Comparison of ENCODE assay signal across 14 cellular contexts in genomic region chr15:59222106-59222505, GRCh38. TPM values are rescaled to one million over a fixed set of nuclear protein-coding genes. Genes with fewer than 3 reads are reported as not detected.
DNase-seq lines count a peak whose midpoint lies in the region; ATAC-seq, FAIRE-seq and TF ChIP-seq lines count a peak whose summit lies in the region.
"Had no signal": no experiment of that assay in that cellular context is flagged by ENCODE, and none has a peak within 500 bp of the region (broad histone marks: within the 10 kb centered on the region; RNA-seq: fewer than 3 reads in every experiment).

No MANE protein-coding gene starts in this region.

- no TSS peak for BruUV-seq in GM12878 (replicated peaks; lab: Mats Ljungman, UMichigan)

- H3K27ac ChIP-seq in GM12878 (ENCODE audit: control insufficient read depth, insufficient read depth), result no peak overlapping the region
- H3K27ac ChIP-seq: SK-N-MC had no signal

- ATAC-seq in GM12878 (no peak), HG03097 (IDR thresholded peaks at IDR 0.05; ENCODE audit: low FRiP score, unreplicated experiment) (no peak)

- no peak for TF ChIP-seq RAD21 in GM12878 (IDR thresholded peaks at IDR 0.05; ENCODE audit: insufficient read depth, low read depth, low read length)

- no peak for TF ChIP-seq POLR2A in GM12878 (IDR thresholded peaks at IDR 0.05; ENCODE audit: low read depth, low read length)

- no peaks in the 10 kb centered on the region for H3K27me3 ChIP-seq in GM12878 (replicated peaks in 1 of 2; ENCODE audit: control insufficient read depth in 2 of 2, insufficient read depth in 2 of 2, low read length in 1 of 2)

- H3K4me2 ChIP-seq in GM12878 (ENCODE audit: control insufficient read depth, insufficient read depth), result no peak overlapping the region

- no peak for TF ChIP-seq EP300 in GM12878 (IDR thresholded peaks at IDR 0.05; ENCODE audit: borderline replicate concordance in 1 of 2, control insufficient read depth in 1 of 2, low read depth in 2 of 2, low read length in 2 of 2)

- H3K9me3 Mint-ChIP-seq in activated CD4-positive, alpha-beta memory T cell treated with anti-CD3 and anti-CD28 coated beads, Interleukin-2, amount 10 ng/mL, durations not matched to agents 7 days and 5 days, result no peaks in the 10 kb centered on the region
- H3K9me3 Mint-ChIP-seq: activated naive CD4-positive, alpha-beta T cell treated with anti-CD3 and anti-CD28 coated beads for 36 hours; CD4-positive, alpha-beta T cell; H9 had no signal

- no peaks in the 10 kb centered on the region for H3K79me2 ChIP-seq in GM12878 (ENCODE audit: control insufficient read depth, insufficient read depth, low read length)

- FAIRE-seq in GM12878 (lab: Jason Lieb, UNC), result no peak

- RAD21 ChIA-PET in GM12878 (lab: Charles Lee; ENCODE audit: unreplicated experiment), result no interaction called here

- H4K20me1 ChIP-seq in GM12878 (ENCODE audit: control insufficient read depth, insufficient read depth), result no peaks in the 10 kb centered on the region

- CTCF ChIA-PET in AG04449 (lab: Yijun Ruan, JAX), result interaction anchor here (1.2 kb wide), 1 partner anchor 25 kb away, joined by 4 read pairs; no protein-coding TSS in a partner anchor
- CTCF ChIA-PET in GM12878 (lab: Yijun Ruan, JAX), result interaction anchor here (0.6 kb wide), 1 partner anchor 22 kb away, joined by 3 read pairs; no protein-coding TSS in a partner anchor
- CTCF ChIA-PET in activated CD4-positive, alpha-beta memory T cell treated with anti-CD3 and anti-CD28 coated beads, Interleukin-2, amount 10 ng/mL, durations not matched to agents 7 days and 5 days (lab: Charles Lee), result no interaction called here

- peak; percentile 70 for DNase-seq in AG04449 (ENCODE audit: low read depth, low spot score)
- peak; percentile 83 for DNase-seq in HT1080 (ENCODE audit: low read depth)
- DNase-seq in GM12878 (ENCODE audit: low read depth, low spot score), result no peak
- peak; percentile 42 for DNase-seq in medulla oblongata (ENCODE audit: extremely low spot score)
- no peak for DNase-seq in activated CD4-positive, alpha-beta memory T cell treated with anti-CD3 and anti-CD28 coated beads, Interleukin-2, amount 10 ng/mL, durations not matched to agents 7 days and 5 days
- no peak for DNase-seq in activated effector memory CD4-positive, alpha-beta T cell treated with anti-CD3 and anti-CD28 coated beads, Interleukin-2, amount 50 U/mL, for 16 hours
- no peak for DNase-seq in NOMO-1 (lab: John Stamatoyannopoulos, UW; ENCODE audit: unreplicated experiment in 2 of 2)
- DNase-seq: activated naive CD4-positive, alpha-beta T cell treated with anti-CD3 and anti-CD28 coated beads for 36 hours; CD4-positive, alpha-beta T cell; effector memory CD4-positive, alpha-beta T cell; H9; NCI-H524 had no signal

- H3K4me1 ChIP-seq in GM12878 (ENCODE audit: control insufficient read depth, insufficient read depth, low read length), result no peaks in the 10 kb centered on the region

- peaks cover 9% of the 10 kb centered on the region for H3K27me3 Mint-ChIP-seq in activated CD4-positive, alpha-beta memory T cell treated with anti-CD3 and anti-CD28 coated beads, Interleukin-2, amount 10 ng/mL, durations not matched to agents 7 days and 5 days

- 28% methylated on average over 2 of the region's 2 CpGs for WGBS in GM12878 (ENCODE audit: insufficient coverage, insufficient replicate concordance, low lambda C conversion rate, missing lambda C conversion rate)

- SMC1A ChIA-PET in GM12878 (lab: Charles Lee; ENCODE audit: uncharacterized antibody, unreplicated experiment), result interaction anchor here (0.8 to 1.2 kb wide), 3 partner anchors 9 to 79 kb away, joined by 3 to 4 read pairs (median 3); no protein-coding TSS in a partner anchor

- in situ Hi-C loops in GM12878 (cut with MboI), result no loop called here

- POLR2A ChIA-PET in AG04449 (lab: Yijun Ruan, JAX) (interaction anchor here (0.7 to 0.8 kb wide), 2 partner anchors 10 to 30 kb away, joined by 3 read pairs; no protein-coding TSS in a partner anchor), GM12878 (lab: Charles Lee) (no interaction called here)
- POLR2A ChIA-PET in activated CD4-positive, alpha-beta memory T cell treated with anti-CD3 and anti-CD28 coated beads, Interleukin-2, amount 10 ng/mL, durations not matched to agents 7 days and 5 days (lab: Charles Lee), result no interaction called here

- H3K27ac Mint-ChIP-seq in activated CD4-positive, alpha-beta memory T cell treated with anti-CD3 and anti-CD28 coated beads, Interleukin-2, amount 10 ng/mL, durations not matched to agents 7 days and 5 days, result no peak overlapping the region
- H3K27ac Mint-ChIP-seq: activated naive CD4-positive, alpha-beta T cell treated with anti-CD3 and anti-CD28 coated beads for 36 hours; CD4-positive, alpha-beta T cell; H9 had no signal

- no peak overlapping the region for H3K4me3 Mint-ChIP-seq in activated CD4-positive, alpha-beta memory T cell treated with anti-CD3 and anti-CD28 coated beads, Interleukin-2, amount 10 ng/mL, durations not matched to agents 7 days and 5 days
- H3K4me3 Mint-ChIP-seq: activated naive CD4-positive, alpha-beta T cell treated with anti-CD3 and anti-CD28 coated beads for 36 hours; CD4-positive, alpha-beta T cell; H9 had no signal

- H3K4me3 ChIP-seq in AG04449 (ENCODE audit: low read depth, low read length) (no peak overlapping the region), GM12878 (no peak overlapping the region)
- H3K4me3 ChIP-seq: SK-N-MC had no signal

- TF ChIP-seq CTCF in AG04449 (IDR thresholded peaks at IDR 0.05; ENCODE audit: insufficient read depth, low read length, missing control alignments), result no peak
- TF ChIP-seq CTCF in GM12878 (IDR thresholded peaks at IDR 0.05 in 2 of 3, conservative IDR thresholded peaks at IDR 0.05 in 1 of 3; ENCODE audit: control insufficient read depth in 2 of 3, extremely low read depth in 1 of 3, insufficient read depth in 1 of 3, low read depth in 3 of 3, low read length in 3 of 3), result no peak

- peaks cover 22 to 41% of the 10 kb centered on the region in 2 experiments for H3K36me3 ChIP-seq in GM12878 (ENCODE audit: control insufficient read depth in 2 of 2, insufficient read depth in 2 of 2, low read length in 1 of 2)

- H3K36me3 Mint-ChIP-seq in activated CD4-positive, alpha-beta memory T cell treated with anti-CD3 and anti-CD28 coated beads, Interleukin-2, amount 10 ng/mL, durations not matched to agents 7 days and 5 days (ENCODE audit: low read depth), result peaks cover 3% of the 10 kb centered on the region

- intact Hi-C loops in GM12878 (cut with micrococcal nuclease; ENCODE audit: unreplicated experiment), result no loop called here

- no peak overlapping the region for H2AFZ ChIP-seq in GM12878 (ENCODE audit: control insufficient read depth, low read depth, low read length)

- H3K9me3 ChIP-seq in GM12878 (replicated peaks; ENCODE audit: control insufficient read depth, insufficient read depth, low read length), result no peaks in the 10 kb centered on the region

- H3K9ac ChIP-seq in GM12878 (ENCODE audit: control insufficient read depth, insufficient read depth, low read length), result no peak overlapping the region

- H3K4me1 Mint-ChIP-seq in activated CD4-positive, alpha-beta memory T cell treated with anti-CD3 and anti-CD28 coated beads, Interleukin-2, amount 10 ng/mL, durations not matched to agents 7 days and 5 days, result peaks cover 11% of the 10 kb centered on the region
- H3K4me1 Mint-ChIP-seq: H9 had no signal

TF ChIP-seq in GM12878, 131 proteins besides CTCF, POLR2A, EP300 and RAD21:
- TF ChIP-seq WRNIP1 (IDR thresholded peaks at IDR 0.05; ENCODE audit: borderline replicate concordance, low read depth, low read length), result no peak
- no peak for TF ChIP-seq SP1 (IDR thresholded peaks at IDR 0.05; ENCODE audit: low read depth, low read length)
- TF ChIP-seq RUNX3 (IDR thresholded peaks at IDR 0.05; ENCODE audit: low read length), result peak; percentile 23; the same call in 1 of the 2 replicates

RNA-seq across cellular contexts. Expression of gene LDHAL6B, which starts 15.5 kb away (rescaled TPM):
- total RNA-seq in HT1080 (2014; rRNA removed; shearing (Covaris generic)), result not detected in 2 replicates
- not detected in 2 replicates for polyA plus RNA-seq in HT1080 (2015; cell fraction: cytosol; rRNA removed)
- polyA plus RNA-seq in HT1080 (2015; cell fraction: nucleus; rRNA removed), result not detected in 2 replicates
- total RNA-seq in GM12878 (2013; cell fraction: nucleolus; rRNA removed), result not detected in 2 replicates
- total RNA-seq in GM12878 (2014; rRNA removed) (not detected in 2 replicates), GM12878 (2014; rRNA removed; fragmentation: Illumina TruSeq; extraction: Trizol) (not detected in 2 replicates), GM12878 (2021) (not detected in 2 replicates)
- polyA plus RNA-seq in GM12878 (2011; ENCODE audit: low read depth), result 0.20 TPM
- polyA plus RNA-seq in GM12878 (2011; rRNA removed) (not detected in 2 replicates), GM12878 (2014; fragmentation: Illumina TruSeq; extraction: Trizol) (not detected in 2 replicates), GM12878 (2014; fragmentation: Nextera tagmentation; extraction: Ambion mirVana) (not detected), GM12878 (2014; rRNA removed) (not detected in 2 replicates), GM12878 (2016; fragmentation: Nextera tagmentation; extraction: Ambion mirVana) (under 1 TPM; 0.33 to 0.66 TPM)
- polyA plus RNA-seq in GM12878 (2011; cell fraction: cytosol; rRNA removed), result not detected in 2 replicates
- not detected in 2 replicates for polyA plus RNA-seq in GM12878 (2011; cell fraction: nucleus; rRNA removed)
- polyA plus RNA-seq in GM12878 (2012), result 0.63 and 0.64 TPM in 2 replicates
- polyA minus RNA-seq in GM12878 (2011; rRNA and poly(A)+ RNA removed), result not detected in 2 replicates
- polyA minus RNA-seq in GM12878 (2011; cell fraction: cytosol; rRNA and poly(A)+ RNA removed), result not detected in 2 replicates
- polyA minus RNA-seq in GM12878 (2011; cell fraction: nucleus; rRNA and poly(A)+ RNA removed), result not detected in 2 replicates
- not detected for total RNA-seq in activated CD4-positive, alpha-beta memory T cell treated with anti-CD3 and anti-CD28 coated beads, Interleukin-2, amount 10 ng/mL, durations not matched to agents 7 days and 5 days
- total RNA-seq: activated naive CD4-positive, alpha-beta T cell treated with anti-CD3 and anti-CD28 coated beads for 36 hours; CD4-positive, alpha-beta T cell; H9 had no signal

Comparison
In these comparisons a context has a peak if more than half of its experiments do, and no peak if none do; other contexts are left out.
1. DNase-seq: peak in AG04449 (single experiment), HT1080 (single experiment) and medulla oblongata (single experiment); none in GM12878 (single experiment), activated CD4-positive, alpha-beta memory T cell treated with anti-CD3 and anti-CD28 coated beads, Interleukin-2, amount 10 ng/mL, durations not matched to agents 7 days and 5 days (single experiment), activated effector memory CD4-positive, alpha-beta T cell treated with anti-CD3 and anti-CD28 coated beads, Interleukin-2, amount 50 U/mL, for 16 hours (single experiment) and NOMO-1 (0 of 2).